In the genomic region with DNA sequence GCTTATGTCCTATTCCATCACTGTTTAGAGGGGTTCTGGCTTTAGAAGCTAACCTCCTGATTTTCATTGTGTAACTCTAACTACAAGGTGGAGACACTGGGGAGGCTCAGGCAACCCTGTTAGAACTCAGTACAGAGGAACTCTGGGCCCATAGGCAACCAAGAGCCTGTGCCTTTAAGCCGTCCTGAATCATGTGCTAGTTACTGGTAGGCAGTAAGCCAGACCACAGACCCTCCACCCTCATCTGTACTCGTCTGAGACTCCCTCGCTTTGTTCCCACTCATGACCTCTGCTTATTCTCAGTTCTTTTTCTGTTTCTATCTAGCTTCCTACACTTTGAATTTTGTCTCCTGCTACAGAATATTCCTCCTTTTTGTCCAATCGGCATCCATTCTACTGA, we compare ENCODE assay signal across 1 cellular context.
TF ChIP-seq lines count a peak whose summit lies in the region.

No MANE protein-coding gene starts in this region.

TF ChIP-seq in GM23338, 12 proteins besides CTCF, POLR2A, EP300 and RAD21 (continued from another document):
- TF ChIP-seq, protein P1, sequence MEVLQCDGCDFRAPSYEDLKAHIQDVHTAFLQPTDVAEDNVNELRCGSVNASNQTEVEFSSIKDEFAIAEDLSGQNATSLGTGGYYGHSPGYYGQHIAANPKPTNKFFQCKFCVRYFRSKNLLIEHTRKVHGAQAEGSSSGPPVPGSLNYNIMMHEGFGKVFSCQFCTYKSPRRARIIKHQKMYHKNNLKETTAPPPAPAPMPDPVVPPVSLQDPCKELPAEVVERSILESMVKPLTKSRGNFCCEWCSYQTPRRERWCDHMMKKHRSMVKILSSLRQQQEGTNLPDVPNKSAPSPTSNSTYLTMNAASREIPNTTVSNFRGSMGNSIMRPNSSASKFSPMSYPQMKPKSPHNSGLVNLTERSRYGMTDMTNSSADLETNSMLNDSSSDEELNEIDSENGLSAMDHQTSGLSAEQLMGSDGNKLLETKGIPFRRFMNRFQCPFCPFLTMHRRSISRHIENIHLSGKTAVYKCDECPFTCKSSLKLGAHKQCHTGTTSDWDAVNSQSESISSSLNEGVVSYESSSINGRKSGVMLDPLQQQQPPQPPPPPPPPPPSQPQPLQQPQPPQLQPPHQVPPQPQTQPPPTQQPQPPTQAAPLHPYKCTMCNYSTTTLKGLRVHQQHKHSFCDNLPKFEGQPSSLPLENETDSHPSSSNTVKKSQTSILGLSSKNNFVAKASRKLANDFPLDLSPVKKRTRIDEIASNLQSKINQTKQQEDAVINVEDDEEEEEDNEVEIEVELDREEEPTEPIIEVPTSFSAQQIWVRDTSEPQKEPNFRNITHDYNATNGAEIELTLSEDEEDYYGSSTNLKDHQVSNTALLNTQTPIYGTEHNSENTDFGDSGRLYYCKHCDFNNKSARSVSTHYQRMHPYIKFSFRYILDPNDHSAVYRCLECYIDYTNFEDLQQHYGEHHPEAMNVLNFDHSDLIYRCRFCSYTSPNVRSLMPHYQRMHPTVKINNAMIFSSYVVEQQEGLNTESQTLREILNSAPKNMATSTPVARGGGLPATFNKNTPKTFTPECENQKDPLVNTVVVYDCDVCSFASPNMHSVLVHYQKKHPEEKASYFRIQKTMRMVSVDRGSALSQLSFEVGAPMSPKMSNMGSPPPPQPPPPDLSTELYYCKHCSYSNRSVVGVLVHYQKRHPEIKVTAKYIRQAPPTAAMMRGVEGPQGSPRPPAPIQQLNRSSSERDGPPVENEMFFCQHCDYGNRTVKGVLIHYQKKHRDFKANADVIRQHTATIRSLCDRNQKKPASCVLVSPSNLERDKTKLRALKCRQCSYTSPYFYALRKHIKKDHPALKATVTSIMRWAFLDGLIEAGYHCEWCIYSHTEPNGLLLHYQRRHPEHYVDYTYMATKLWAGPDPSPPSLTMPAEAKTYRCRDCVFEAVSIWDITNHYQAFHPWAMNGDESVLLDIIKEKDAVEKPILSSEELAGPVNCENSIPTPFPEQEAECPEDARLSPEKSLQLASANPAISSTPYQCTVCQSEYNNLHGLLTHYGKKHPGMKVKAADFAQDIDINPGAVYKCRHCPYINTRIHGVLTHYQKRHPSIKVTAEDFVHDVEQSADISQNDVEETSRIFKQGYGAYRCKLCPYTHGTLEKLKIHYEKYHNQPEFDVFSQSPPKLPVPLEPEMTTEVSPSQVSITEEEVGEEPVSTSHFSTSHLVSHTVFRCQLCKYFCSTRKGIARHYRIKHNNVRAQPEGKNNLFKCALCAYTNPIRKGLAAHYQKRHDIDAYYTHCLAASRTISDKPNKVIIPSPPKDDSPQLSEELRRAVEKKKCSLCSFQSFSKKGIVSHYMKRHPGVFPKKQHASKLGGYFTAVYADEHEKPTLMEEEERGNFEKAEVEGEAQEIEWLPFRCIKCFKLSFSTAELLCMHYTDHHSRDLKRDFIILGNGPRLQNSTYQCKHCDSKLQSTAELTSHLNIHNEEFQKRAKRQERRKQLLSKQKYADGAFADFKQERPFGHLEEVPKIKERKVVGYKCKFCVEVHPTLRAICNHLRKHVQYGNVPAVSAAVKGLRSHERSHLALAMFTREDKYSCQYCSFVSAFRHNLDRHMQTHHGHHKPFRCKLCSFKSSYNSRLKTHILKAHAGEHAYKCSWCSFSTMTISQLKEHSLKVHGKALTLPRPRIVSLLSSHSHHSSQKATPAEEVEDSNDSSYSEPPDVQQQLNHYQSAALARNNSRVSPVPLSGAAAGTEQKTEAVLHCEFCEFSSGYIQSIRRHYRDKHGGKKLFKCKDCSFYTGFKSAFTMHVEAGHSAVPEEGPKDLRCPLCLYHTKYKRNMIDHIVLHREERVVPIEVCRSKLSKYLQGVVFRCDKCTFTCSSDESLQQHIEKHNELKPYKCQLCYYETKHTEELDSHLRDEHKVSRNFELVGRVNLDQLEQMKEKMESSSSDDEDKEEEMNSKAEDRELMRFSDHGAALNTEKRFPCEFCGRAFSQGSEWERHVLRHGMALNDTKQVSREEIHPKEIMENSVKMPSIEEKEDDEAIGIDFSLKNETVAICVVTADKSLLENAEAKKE (CRISPR knock-in tag; IDR thresholded peaks at IDR 0.05), result no peak
- TF ChIP-seq CREB1 (CRISPR knock-in tag; IDR thresholded peaks at IDR 0.05; ENCODE audit: low read depth) (no peak), ZNF114 (CRISPR knock-in tag; IDR thresholded peaks at IDR 0.05) (no peak), STAT1 (IDR thresholded peaks at IDR 0.05; ENCODE audit: unreplicated experiment) (no peak), ZNF331 (CRISPR knock-in tag; IDR thresholded peaks at IDR 0.05; ENCODE audit: low read depth) (no peak), NANOG (IDR thresholded peaks at IDR 0.05; ENCODE audit: borderline replicate concordance) (no peak), EZH2phosphoT487 (IDR thresholded peaks at IDR 0.05; ENCODE audit: unreplicated experiment) (no peak), JUNB (IDR thresholded peaks at IDR 0.05; ENCODE audit: unreplicated experiment) (no peak)
